Comparison of ENCODE assay signal across 1 cellular context in the genomic region with DNA sequence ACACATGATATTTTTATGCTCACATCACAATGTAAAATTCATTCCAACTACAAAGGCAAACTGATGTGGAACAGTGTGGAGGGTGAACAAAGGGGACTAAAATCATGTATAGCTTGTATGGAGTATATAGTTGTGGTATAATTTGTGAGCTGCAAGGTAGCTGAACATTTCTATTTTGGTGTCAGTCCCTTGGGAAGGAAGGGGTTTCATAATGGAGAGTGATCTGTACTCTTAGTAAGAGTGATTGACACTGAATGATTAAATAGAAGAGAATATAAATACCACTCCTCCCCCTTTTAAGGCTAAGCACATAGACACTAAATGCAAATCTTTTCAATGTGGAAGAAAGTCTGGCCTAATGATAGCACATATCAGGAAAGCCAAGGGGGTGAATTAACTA.
TF ChIP-seq lines count a peak whose summit lies in the region.

No MANE protein-coding gene starts in this region.

TF ChIP-seq in WTC11, 78 proteins besides CTCF, POLR2A, EP300 and RAD21 (continued from another document):
- TF ChIP-seq, protein P1, sequence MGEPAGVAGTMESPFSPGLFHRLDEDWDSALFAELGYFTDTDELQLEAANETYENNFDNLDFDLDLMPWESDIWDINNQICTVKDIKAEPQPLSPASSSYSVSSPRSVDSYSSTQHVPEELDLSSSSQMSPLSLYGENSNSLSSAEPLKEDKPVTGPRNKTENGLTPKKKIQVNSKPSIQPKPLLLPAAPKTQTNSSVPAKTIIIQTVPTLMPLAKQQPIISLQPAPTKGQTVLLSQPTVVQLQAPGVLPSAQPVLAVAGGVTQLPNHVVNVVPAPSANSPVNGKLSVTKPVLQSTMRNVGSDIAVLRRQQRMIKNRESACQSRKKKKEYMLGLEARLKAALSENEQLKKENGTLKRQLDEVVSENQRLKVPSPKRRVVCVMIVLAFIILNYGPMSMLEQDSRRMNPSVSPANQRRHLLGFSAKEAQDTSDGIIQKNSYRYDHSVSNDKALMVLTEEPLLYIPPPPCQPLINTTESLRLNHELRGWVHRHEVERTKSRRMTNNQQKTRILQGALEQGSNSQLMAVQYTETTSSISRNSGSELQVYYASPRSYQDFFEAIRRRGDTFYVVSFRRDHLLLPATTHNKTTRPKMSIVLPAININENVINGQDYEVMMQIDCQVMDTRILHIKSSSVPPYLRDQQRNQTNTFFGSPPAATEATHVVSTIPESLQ (CRISPR knock-in tag; IDR thresholded peaks at IDR 0.05): no peak
- TF ChIP-seq EMX1 (CRISPR knock-in tag; IDR thresholded peaks at IDR 0.05) (no peak), ZNF121 (CRISPR knock-in tag; IDR thresholded peaks at IDR 0.05) (no peak)
TF ChIP-seq in WTC11: peak in this region for 0.
